In the genomic region with DNA sequence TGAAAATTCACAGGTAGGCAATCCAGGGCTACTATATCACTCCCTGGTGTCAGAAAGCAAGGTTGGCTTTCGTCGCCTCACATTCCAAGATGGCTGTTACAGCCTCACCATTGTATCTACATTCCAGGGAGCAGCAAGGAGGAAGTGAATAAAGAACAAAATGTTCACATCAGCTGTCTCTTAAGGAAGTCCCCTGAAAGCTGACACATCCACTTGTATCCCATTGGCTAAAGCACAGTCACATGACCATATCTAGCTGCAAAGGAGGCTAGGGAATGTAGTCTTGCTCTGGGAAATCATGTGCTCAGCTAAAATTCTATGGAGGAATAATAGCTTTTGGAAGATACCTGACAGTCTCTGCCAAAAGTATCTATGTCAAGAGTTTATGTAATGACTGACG, we compare ENCODE assay signal across 3 cellular contexts.
TF ChIP-seq lines count a peak whose summit lies in the region.

No MANE protein-coding gene starts in this region.

TF ChIP-seq in GM23338, 12 proteins besides CTCF, POLR2A, EP300 and RAD21:
- TF ChIP-seq NANOG (IDR thresholded peaks at IDR 0.05; ENCODE audit: borderline replicate concordance) (no peak), POLR2AphosphoS5 (IDR thresholded peaks at IDR 0.05; ENCODE audit: low read depth) (no peak), JUNB (IDR thresholded peaks at IDR 0.05; ENCODE audit: unreplicated experiment) (no peak), CREB1 (CRISPR knock-in tag; IDR thresholded peaks at IDR 0.05; ENCODE audit: low read depth) (no peak), ZNF331 (CRISPR knock-in tag; IDR thresholded peaks at IDR 0.05; ENCODE audit: low read depth) (no peak), EZH2 (IDR thresholded peaks at IDR 0.05; ENCODE audit: low read depth, unreplicated experiment) (no peak)
- TF ChIP-seq, protein P1, sequence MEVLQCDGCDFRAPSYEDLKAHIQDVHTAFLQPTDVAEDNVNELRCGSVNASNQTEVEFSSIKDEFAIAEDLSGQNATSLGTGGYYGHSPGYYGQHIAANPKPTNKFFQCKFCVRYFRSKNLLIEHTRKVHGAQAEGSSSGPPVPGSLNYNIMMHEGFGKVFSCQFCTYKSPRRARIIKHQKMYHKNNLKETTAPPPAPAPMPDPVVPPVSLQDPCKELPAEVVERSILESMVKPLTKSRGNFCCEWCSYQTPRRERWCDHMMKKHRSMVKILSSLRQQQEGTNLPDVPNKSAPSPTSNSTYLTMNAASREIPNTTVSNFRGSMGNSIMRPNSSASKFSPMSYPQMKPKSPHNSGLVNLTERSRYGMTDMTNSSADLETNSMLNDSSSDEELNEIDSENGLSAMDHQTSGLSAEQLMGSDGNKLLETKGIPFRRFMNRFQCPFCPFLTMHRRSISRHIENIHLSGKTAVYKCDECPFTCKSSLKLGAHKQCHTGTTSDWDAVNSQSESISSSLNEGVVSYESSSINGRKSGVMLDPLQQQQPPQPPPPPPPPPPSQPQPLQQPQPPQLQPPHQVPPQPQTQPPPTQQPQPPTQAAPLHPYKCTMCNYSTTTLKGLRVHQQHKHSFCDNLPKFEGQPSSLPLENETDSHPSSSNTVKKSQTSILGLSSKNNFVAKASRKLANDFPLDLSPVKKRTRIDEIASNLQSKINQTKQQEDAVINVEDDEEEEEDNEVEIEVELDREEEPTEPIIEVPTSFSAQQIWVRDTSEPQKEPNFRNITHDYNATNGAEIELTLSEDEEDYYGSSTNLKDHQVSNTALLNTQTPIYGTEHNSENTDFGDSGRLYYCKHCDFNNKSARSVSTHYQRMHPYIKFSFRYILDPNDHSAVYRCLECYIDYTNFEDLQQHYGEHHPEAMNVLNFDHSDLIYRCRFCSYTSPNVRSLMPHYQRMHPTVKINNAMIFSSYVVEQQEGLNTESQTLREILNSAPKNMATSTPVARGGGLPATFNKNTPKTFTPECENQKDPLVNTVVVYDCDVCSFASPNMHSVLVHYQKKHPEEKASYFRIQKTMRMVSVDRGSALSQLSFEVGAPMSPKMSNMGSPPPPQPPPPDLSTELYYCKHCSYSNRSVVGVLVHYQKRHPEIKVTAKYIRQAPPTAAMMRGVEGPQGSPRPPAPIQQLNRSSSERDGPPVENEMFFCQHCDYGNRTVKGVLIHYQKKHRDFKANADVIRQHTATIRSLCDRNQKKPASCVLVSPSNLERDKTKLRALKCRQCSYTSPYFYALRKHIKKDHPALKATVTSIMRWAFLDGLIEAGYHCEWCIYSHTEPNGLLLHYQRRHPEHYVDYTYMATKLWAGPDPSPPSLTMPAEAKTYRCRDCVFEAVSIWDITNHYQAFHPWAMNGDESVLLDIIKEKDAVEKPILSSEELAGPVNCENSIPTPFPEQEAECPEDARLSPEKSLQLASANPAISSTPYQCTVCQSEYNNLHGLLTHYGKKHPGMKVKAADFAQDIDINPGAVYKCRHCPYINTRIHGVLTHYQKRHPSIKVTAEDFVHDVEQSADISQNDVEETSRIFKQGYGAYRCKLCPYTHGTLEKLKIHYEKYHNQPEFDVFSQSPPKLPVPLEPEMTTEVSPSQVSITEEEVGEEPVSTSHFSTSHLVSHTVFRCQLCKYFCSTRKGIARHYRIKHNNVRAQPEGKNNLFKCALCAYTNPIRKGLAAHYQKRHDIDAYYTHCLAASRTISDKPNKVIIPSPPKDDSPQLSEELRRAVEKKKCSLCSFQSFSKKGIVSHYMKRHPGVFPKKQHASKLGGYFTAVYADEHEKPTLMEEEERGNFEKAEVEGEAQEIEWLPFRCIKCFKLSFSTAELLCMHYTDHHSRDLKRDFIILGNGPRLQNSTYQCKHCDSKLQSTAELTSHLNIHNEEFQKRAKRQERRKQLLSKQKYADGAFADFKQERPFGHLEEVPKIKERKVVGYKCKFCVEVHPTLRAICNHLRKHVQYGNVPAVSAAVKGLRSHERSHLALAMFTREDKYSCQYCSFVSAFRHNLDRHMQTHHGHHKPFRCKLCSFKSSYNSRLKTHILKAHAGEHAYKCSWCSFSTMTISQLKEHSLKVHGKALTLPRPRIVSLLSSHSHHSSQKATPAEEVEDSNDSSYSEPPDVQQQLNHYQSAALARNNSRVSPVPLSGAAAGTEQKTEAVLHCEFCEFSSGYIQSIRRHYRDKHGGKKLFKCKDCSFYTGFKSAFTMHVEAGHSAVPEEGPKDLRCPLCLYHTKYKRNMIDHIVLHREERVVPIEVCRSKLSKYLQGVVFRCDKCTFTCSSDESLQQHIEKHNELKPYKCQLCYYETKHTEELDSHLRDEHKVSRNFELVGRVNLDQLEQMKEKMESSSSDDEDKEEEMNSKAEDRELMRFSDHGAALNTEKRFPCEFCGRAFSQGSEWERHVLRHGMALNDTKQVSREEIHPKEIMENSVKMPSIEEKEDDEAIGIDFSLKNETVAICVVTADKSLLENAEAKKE (CRISPR knock-in tag; IDR thresholded peaks at IDR 0.05), result no peak

TF ChIP-seq in H1, 55 proteins besides CTCF, POLR2A, EP300 and RAD21:
- TF ChIP-seq YY1 (IDR thresholded peaks at IDR 0.05; ENCODE audit: low read depth, low read length), result peak; percentile 77
- TF ChIP-seq, protein P2, sequence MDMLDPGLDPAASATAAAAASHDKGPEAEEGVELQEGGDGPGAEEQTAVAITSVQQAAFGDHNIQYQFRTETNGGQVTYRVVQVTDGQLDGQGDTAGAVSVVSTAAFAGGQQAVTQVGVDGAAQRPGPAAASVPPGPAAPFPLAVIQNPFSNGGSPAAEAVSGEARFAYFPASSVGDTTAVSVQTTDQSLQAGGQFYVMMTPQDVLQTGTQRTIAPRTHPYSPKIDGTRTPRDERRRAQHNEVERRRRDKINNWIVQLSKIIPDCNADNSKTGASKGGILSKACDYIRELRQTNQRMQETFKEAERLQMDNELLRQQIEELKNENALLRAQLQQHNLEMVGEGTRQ (IDR thresholded peaks at IDR 0.05; ENCODE audit: low read length), result peak; percentile 72
- peak; percentile 30; the same call in 1 of the 2 replicates for TF ChIP-seq CHD2 (IDR thresholded peaks at IDR 0.05; ENCODE audit: low read length)
- TF ChIP-seq SIRT6 (IDR thresholded peaks at IDR 0.05; ENCODE audit: low read length), result no peak
- TF ChIP-seq TEAD4 (IDR thresholded peaks at IDR 0.05; ENCODE audit: low read depth, low read length), result peak; percentile 64
- no peak for TF ChIP-seq CEBPB (IDR thresholded peaks at IDR 0.05; ENCODE audit: low read depth, low read length)

TF ChIP-seq in HEK293T, 16 proteins besides CTCF, POLR2A, EP300 and RAD21:
- TF ChIP-seq BHLHE40 (IDR thresholded peaks at IDR 0.05; ENCODE audit: borderline replicate concordance) (no peak), NFRKB (IDR thresholded peaks at IDR 0.05) (no peak), TARDBP (IDR thresholded peaks at IDR 0.05) (no peak), L3MBTL2 (conservative IDR thresholded peaks at IDR 0.05) (no peak), CTBP1 (IDR thresholded peaks at IDR 0.05; ENCODE audit: borderline replicate concordance) (no peak), HDGF (IDR thresholded peaks at IDR 0.05; ENCODE audit: borderline replicate concordance) (no peak), FOXM1 (IDR thresholded peaks at IDR 0.05; ENCODE audit: borderline replicate concordance) (no peak), FOXK2 (IDR thresholded peaks at IDR 0.05) (no peak), ARNT (IDR thresholded peaks at IDR 0.05) (no peak), ELF4 (IDR thresholded peaks at IDR 0.05) (no peak), SUZ12 (IDR thresholded peaks at IDR 0.05) (no peak), LEF1 (IDR thresholded peaks at IDR 0.05; ENCODE audit: borderline replicate concordance) (no peak), FOXA1 (IDR thresholded peaks at IDR 0.05) (no peak), SP1 (IDR thresholded peaks at IDR 0.05) (no peak), ZNF384 (IDR thresholded peaks at IDR 0.05) (no peak)
- TF ChIP-seq, protein P3, sequence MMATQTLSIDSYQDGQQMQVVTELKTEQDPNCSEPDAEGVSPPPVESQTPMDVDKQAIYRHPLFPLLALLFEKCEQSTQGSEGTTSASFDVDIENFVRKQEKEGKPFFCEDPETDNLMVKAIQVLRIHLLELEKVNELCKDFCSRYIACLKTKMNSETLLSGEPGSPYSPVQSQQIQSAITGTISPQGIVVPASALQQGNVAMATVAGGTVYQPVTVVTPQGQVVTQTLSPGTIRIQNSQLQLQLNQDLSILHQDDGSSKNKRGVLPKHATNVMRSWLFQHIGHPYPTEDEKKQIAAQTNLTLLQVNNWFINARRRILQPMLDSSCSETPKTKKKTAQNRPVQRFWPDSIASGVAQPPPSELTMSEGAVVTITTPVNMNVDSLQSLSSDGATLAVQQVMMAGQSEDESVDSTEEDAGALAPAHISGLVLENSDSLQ (IDR thresholded peaks at IDR 0.05), result no peak
